Comparison of ENCODE assay signal across 1 cellular context in the genomic region with DNA sequence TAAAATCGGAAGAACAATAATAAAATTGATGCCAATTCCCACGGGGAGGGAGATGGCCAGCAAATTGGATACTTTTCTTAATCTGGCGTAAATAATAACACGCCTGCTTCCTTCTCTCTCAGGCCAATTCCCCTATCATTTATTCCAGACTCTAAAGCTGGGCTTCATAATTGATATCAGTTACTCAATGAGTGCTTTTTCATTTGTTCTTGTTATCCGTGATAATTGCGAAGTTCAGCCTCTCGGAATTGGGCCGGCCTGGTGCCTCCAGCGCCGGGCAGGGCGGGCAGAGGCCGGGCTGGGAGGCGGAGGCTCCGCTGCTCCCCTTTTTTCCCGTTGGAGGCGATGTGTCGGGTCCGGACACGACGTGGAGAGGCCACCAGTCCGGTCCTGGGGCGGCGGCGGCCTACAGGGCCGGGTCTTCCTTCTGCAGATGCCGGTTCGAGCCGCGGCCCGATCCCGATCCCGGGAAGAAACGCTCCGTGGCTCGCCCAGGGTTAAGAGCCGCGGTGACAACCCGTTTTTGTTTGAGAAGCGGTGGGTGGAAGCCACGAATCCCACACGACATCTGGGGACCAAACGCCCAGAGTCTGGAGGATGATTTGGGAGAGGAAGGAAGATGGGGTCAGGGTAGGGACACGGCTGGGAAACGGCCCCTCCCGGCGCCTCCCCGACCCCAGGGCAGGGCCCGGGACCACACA.
TF ChIP-seq lines count a peak whose summit lies in the region.

No MANE protein-coding gene starts in this region.

TF ChIP-seq in HepG2, 621 proteins besides CTCF, POLR2A, EP300 and RAD21:
- 0 out of 2 replicates have a peak, but pooled peaks have one; percentile 18 for TF ChIP-seq EZH2 (conservative IDR thresholded peaks at IDR 0.05; ENCODE audit: low read depth, low read length)
- TF ChIP-seq, protein P1, sequence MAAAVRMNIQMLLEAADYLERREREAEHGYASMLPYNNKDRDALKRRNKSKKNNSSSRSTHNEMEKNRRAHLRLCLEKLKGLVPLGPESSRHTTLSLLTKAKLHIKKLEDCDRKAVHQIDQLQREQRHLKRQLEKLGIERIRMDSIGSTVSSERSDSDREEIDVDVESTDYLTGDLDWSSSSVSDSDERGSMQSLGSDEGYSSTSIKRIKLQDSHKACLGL (CRISPR knock-in tag; IDR thresholded peaks at IDR 0.05), result no peak
- TF ChIP-seq MTF2 (CRISPR knock-in tag; IDR thresholded peaks at IDR 0.05; ENCODE audit: borderline replicate concordance), result 0 out of 2 replicates have a peak, but pooled peaks have one; percentile 27
- no peak for TF ChIP-seq GPN1 (CRISPR knock-in tag; IDR thresholded peaks at IDR 0.05; ENCODE audit: borderline replicate concordance)
- TF ChIP-seq IKZF4 (CRISPR knock-in tag; IDR thresholded peaks at IDR 0.05; ENCODE audit: borderline replicate concordance, low read depth, not compliant biosample characterization), result no peak
- TF ChIP-seq, protein P2, sequence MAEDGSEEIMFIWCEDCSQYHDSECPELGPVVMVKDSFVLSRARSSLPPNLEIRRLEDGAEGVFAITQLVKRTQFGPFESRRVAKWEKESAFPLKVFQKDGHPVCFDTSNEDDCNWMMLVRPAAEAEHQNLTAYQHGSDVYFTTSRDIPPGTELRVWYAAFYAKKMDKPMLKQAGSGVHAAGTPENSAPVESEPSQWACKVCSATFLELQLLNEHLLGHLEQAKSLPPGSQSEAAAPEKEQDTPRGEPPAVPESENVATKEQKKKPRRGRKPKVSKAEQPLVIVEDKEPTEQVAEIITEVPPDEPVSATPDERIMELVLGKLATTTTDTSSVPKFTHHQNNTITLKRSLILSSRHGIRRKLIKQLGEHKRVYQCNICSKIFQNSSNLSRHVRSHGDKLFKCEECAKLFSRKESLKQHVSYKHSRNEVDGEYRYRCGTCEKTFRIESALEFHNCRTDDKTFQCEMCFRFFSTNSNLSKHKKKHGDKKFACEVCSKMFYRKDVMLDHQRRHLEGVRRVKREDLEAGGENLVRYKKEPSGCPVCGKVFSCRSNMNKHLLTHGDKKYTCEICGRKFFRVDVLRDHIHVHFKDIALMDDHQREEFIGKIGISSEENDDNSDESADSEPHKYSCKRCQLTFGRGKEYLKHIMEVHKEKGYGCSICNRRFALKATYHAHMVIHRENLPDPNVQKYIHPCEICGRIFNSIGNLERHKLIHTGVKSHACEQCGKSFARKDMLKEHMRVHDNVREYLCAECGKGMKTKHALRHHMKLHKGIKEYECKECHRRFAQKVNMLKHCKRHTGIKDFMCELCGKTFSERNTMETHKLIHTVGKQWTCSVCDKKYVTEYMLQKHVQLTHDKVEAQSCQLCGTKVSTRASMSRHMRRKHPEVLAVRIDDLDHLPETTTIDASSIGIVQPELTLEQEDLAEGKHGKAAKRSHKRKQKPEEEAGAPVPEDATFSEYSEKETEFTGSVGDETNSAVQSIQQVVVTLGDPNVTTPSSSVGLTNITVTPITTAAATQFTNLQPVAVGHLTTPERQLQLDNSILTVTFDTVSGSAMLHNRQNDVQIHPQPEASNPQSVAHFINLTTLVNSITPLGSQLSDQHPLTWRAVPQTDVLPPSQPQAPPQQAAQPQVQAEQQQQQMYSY (CRISPR knock-in tag; IDR thresholded peaks at IDR 0.05), result no peak
- TF ChIP-seq NFYB (CRISPR knock-in tag; IDR thresholded peaks at IDR 0.05), result no peak
